ENCODE assay signal across 1 cellular context in the genomic region with DNA sequence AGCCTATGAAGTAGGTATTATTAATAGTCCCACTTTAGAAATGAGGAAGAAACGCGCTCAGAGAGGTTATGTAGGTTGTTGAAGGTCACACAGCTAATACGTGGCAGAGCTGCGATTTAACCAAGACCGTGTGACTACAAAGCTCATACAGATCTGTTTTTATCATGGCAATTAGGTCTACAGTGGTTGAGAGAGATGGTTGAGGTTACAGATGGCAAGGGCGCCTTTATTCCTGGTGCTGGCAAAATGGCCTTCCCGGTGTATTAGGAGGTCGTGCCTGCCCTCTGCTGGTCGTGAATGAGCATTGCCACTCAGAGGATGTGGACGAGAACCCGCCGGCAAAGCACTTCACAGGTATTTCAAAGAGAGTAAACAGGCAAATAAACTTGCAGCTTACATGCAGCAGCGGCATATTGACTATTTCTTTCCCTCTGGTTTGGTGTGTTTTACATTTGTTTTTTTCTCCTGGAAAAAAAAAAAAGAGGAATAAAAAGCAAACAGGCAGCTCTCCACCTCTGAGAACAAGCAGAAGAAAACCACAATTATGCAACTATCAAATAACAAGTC.
TF ChIP-seq lines count a peak whose summit lies in the region.

No MANE protein-coding gene starts in this region.

TF ChIP-seq in IMR-90, 13 proteins besides CTCF, POLR2A, EP300 and RAD21 (continued from another document):
- TF ChIP-seq, protein P1, sequence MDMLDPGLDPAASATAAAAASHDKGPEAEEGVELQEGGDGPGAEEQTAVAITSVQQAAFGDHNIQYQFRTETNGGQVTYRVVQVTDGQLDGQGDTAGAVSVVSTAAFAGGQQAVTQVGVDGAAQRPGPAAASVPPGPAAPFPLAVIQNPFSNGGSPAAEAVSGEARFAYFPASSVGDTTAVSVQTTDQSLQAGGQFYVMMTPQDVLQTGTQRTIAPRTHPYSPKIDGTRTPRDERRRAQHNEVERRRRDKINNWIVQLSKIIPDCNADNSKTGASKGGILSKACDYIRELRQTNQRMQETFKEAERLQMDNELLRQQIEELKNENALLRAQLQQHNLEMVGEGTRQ (IDR thresholded peaks at IDR 0.05; ENCODE audit: low read depth, low read length) = no peak
- TF ChIP-seq BHLHE40 (IDR thresholded peaks at IDR 0.05; ENCODE audit: low read depth, low read length) = no peak
- no peak; the same call in 1 of the 2 replicates for TF ChIP-seq CHD1 (IDR thresholded peaks at IDR 0.05; ENCODE audit: low read depth, low read length)
